8 cellular contexts compared by ENCODE assay signal in genomic region chr12:104177663-104178501, GRCh38. TPM values are rescaled to one million over a fixed set of nuclear protein-coding genes. Genes with fewer than 3 reads are reported as not detected.
DNase-seq lines count a peak whose midpoint lies in the region; ATAC-seq and TF ChIP-seq lines count a peak whose summit lies in the region.

No MANE protein-coding gene starts in this region.

- DNase-seq in DND-41, result peak; percentile 28
- DNase-seq in NCI-H460 (ENCODE audit: extremely low read depth, low read depth), result peak; percentile 32
- DNase-seq in breast epithelium (ENCODE audit: low spot score in 2 of 2), result peak; percentile 61 to 91
- DNase-seq in lung microvascular endothelial cell (ENCODE audit: low read depth in 2 of 2), result peak; percentile 33 to 95
- DNase-seq in GM20000 (ENCODE audit: low spot score), result no peak
- no peak for DNase-seq in GM13977 (ENCODE audit: low spot score)
- no peak for DNase-seq in NCI-H2171 (lab: John Stamatoyannopoulos, UW)

- H3K4me3 ChIP-seq in DND-41 (ENCODE audit: low read depth in 1 of 2, low read length in 2 of 2) (no peak overlapping the region), breast epithelium (peak overlapping the region in 2 of 3 donors; percentile 12 to 40)

- ATAC-seq in DND-41 (ENCODE audit: insufficient read depth, low read depth), result peak; percentile 65
- ATAC-seq in GM18870 (IDR thresholded peaks at IDR 0.05; ENCODE audit: unreplicated experiment), result no peak

- TF ChIP-seq CTCF in DND-41 (IDR thresholded peaks at IDR 0.05; ENCODE audit: borderline replicate concordance, extremely low read depth, low read length, poor library complexity, severe bottlenecking), result no peak
- TF ChIP-seq CTCF in breast epithelium (IDR thresholded peaks at IDR 0.05), result peak in 1 of 3 donors; percentile 22
- no peak for TF ChIP-seq CTCF in GM20000 (IDR thresholded peaks at IDR 0.05; ENCODE audit: extremely low read depth, missing control alignments)
- TF ChIP-seq CTCF in GM13977 (IDR thresholded peaks at IDR 0.05; ENCODE audit: extremely low read depth, insufficient read depth, missing control alignments), result no peak

- H3K27ac ChIP-seq in DND-41 (ENCODE audit: low read length) (no peak overlapping the region), breast epithelium (peak overlapping the region; percentile 87 to 94)

- H3K9me3 ChIP-seq in DND-41 (ENCODE audit: insufficient read depth, low read length, severe bottlenecking) (no peaks in the 10 kb centered on the region), breast epithelium (no peaks in the 10 kb centered on the region)

- H3K27me3 ChIP-seq in DND-41 (ENCODE audit: insufficient read depth, low read length, poor library complexity), result no peaks in the 10 kb centered on the region
- H3K27me3 ChIP-seq in breast epithelium, result no peaks in the 10 kb centered on the region

- in situ Hi-C loops in GM13977 (cut with MboI; ENCODE audit: low pct_unique_long_range_greater_than_20kb, low sequenced_read_pairs, unreplicated experiment), result loop anchor here (25.0 kb wide), 1 partner anchor 1209 kb away; no protein-coding TSS in a partner anchor

- no peaks in the 10 kb centered on the region for H4K20me1 ChIP-seq in DND-41 (ENCODE audit: insufficient read depth, low read length)

- H3K9ac ChIP-seq in DND-41 (ENCODE audit: low read depth, low read length), result no peak overlapping the region

- H2AFZ ChIP-seq in DND-41 (ENCODE audit: low read depth, low read length), result no peak overlapping the region

- H3K79me2 ChIP-seq in DND-41 (ENCODE audit: insufficient read depth, low read length), result no peaks in the 10 kb centered on the region

- H3K36me3 ChIP-seq in DND-41 (ENCODE audit: insufficient read depth, low read length), result no peaks in the 10 kb centered on the region
- no peaks in the 10 kb centered on the region for H3K36me3 ChIP-seq in breast epithelium

- H3K4me1 ChIP-seq in DND-41 (ENCODE audit: insufficient read depth, low read length) (peaks cover 5% of the 10 kb centered on the region; the same call in 1 of the 2 replicates), breast epithelium (peaks cover 24 to 26% of the 10 kb centered on the region in 2 donors)

- TF ChIP-seq POLR2A in breast epithelium (IDR thresholded peaks at IDR 0.05), result no peak

- intact Hi-C loops in breast epithelium (cut with DNase I; ENCODE audit: low total_unique reads), result no loop called here

- H3K4me2 ChIP-seq in DND-41 (ENCODE audit: insufficient read depth, low read length), result no peak overlapping the region

RNA-seq across cellular contexts. Expression of gene TXNRD1, which starts 37.7 kb away (rescaled TPM):
- 1,614 and 1,733 TPM in 2 replicates for total RNA-seq in NCI-H460 (2014; rRNA removed; shearing (Covaris generic))
- 745 and 1,100 TPM in 2 replicates for polyA plus RNA-seq in NCI-H460 (2014; cell fraction: nucleus; rRNA removed)
- 100 to 1,000 TPM in 2 of 3 donors, 10 to 100 TPM in 1; 60.2 to 137 (median 103) TPM for total RNA-seq in breast epithelium
- total RNA-seq in lung microvascular endothelial cell, result 293 and 303 TPM in 2 replicates

RNA-seq across cellular contexts. Expression of gene NFYB, which starts 39.9 kb away (rescaled TPM):
- total RNA-seq in NCI-H460 (2014; rRNA removed; shearing (Covaris generic)), result 32.6 and 40.8 TPM in 2 replicates
- polyA plus RNA-seq in NCI-H460 (2014; cell fraction: nucleus; rRNA removed), result 19.2 and 25.1 TPM in 2 replicates
- 10 to 100 TPM; 51.1 to 59.3 (median 54.2) TPM for total RNA-seq in breast epithelium
- 9.2 and 11.7 TPM in 2 replicates for total RNA-seq in lung microvascular endothelial cell

Comparison
In these comparisons a context has a peak if more than half of its experiments do, and no peak if none do; other contexts are left out.
1. DNase-seq: peak in DND-41 (single experiment), NCI-H460 (single experiment), breast epithelium (2 of 2) and lung microvascular endothelial cell (2 of 2); none in GM20000 (single experiment), GM13977 (single experiment) and NCI-H2171 (single experiment).
2. H3K4me3 ChIP-seq: peak in breast epithelium (2 of 3); none in DND-41 (0 of 2).